In genomic region chr11:121595717-121596156, GRCh38 we compare ENCODE assay signal across 1 cellular context.
TF ChIP-seq lines count a peak whose summit lies in the region.

No MANE protein-coding gene starts in this region.

TF ChIP-seq in HepG2, 621 proteins besides CTCF, POLR2A, EP300 and RAD21 (continued from another document):
- TF ChIP-seq ZBTB4 (CRISPR knock-in tag; IDR thresholded peaks at IDR 0.05; ENCODE audit: borderline replicate concordance) (no peak), CENPBD1 (CRISPR knock-in tag; IDR thresholded peaks at IDR 0.05; ENCODE audit: borderline replicate concordance, low read depth) (no peak), ZNF333 (CRISPR knock-in tag; IDR thresholded peaks at IDR 0.05; ENCODE audit: borderline replicate concordance) (no peak), THAP7 (CRISPR knock-in tag; IDR thresholded peaks at IDR 0.05) (no peak), KDM1A (CRISPR knock-in tag; IDR thresholded peaks at IDR 0.05) (no peak), HMGA1 (CRISPR knock-in tag; conservative IDR thresholded peaks at IDR 0.05) (no peak), LBX2 (CRISPR knock-in tag; IDR thresholded peaks at IDR 0.05; ENCODE audit: borderline replicate concordance) (no peak), ELK4 (CRISPR knock-in tag; IDR thresholded peaks at IDR 0.05; ENCODE audit: borderline replicate concordance) (no peak), ZNF703 (CRISPR knock-in tag; IDR thresholded peaks at IDR 0.05; ENCODE audit: borderline replicate concordance) (no peak), ZNF737 (CRISPR knock-in tag; IDR thresholded peaks at IDR 0.05; ENCODE audit: borderline replicate concordance) (no peak), ZNF367 (CRISPR knock-in tag; IDR thresholded peaks at IDR 0.05; ENCODE audit: borderline replicate concordance) (no peak)
